15 cellular contexts compared by ENCODE assay signal in the genomic region with DNA sequence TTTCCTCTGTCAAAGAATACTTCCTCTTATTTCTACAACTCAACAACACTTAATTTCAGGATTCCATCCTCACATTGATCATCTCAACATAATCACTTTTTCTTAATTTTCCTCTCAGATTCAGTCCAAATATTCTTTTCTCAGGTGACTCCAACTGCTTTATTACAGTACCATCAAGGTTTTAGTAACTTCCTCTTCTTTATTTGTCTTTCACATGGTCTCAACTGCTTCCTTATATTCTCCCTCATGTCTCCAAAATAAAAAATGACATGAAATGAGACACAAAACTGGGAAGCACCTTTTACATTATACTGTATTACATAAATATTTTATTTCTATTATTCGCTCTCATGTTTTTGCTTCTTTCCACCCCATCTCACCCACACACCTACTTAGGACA.
DNase-seq lines count a peak whose midpoint lies in the region; ATAC-seq lines count a peak whose summit lies in the region.
"Had no signal": no experiment of that assay in that cellular context is flagged by ENCODE, and none has a peak within 500 bp of the region (broad histone marks: within the 10 kb centered on the region; RNA-seq: fewer than 3 reads in every experiment).

No MANE protein-coding gene starts in this region.

- DNase-seq in KBM-7 (peak; percentile 33), MV-4-11 (lab: John Stamatoyannopoulos, UW) (peak; percentile 24), NCI-H524 treated with DMSO at 0.1 percent for 48 hours (lab: John Stamatoyannopoulos, UW) (no peak), germinal center (ENCODE audit: low spot score) (no peak)
- DNase-seq in central memory CD8-positive, alpha-beta T cell (ENCODE audit: low spot score in 2 of 2): no peak
- DNase-seq in stimulated activated naive CD4-positive, alpha-beta T cell treated with Interleukin-2 at 50 U/mL for 16 hours (lab: John Stamatoyannopoulos, UW): no peak
- DNase-seq: CD4-positive, alpha-beta T cell; DMS79 treated with DMSO at 0.1 percent for 48 hours; H9; NCI-H1436 treated with DMSO at 0.1 percent for 48 hours; NCI-H2029 treated with DMSO at 0.1 percent for 48 hours; NCI-H774; SIG-M5 had no signal

- H3K27ac Mint-ChIP-seq in central memory CD8-positive, alpha-beta T cell (ENCODE audit: low read depth): peak overlapping the region; percentile 26
- H3K27ac Mint-ChIP-seq in stimulated activated memory B cell treated with anti-CD40 and anti-IgM and Interleukin-4, amounts not matched to agents 10 μg/mL and 1 μg/mL and 100 μg/mL, for 72 hours: peak overlapping the region; percentile 21
- H3K27ac Mint-ChIP-seq: B cell; CD4-positive, alpha-beta T cell had no signal

- peaks cover 7% of the 10 kb centered on the region for H3K36me3 Mint-ChIP-seq in central memory CD8-positive, alpha-beta T cell (ENCODE audit: insufficient read depth)
- H3K36me3 Mint-ChIP-seq in stimulated activated memory B cell treated with anti-CD40 and anti-IgM and Interleukin-4, amounts not matched to agents 10 μg/mL and 1 μg/mL and 100 μg/mL, for 72 hours: peaks cover 27% of the 10 kb centered on the region

- no peak overlapping the region for H3K4me3 Mint-ChIP-seq in central memory CD8-positive, alpha-beta T cell
- H3K4me3 Mint-ChIP-seq in stimulated activated memory B cell treated with anti-CD40 and anti-IgM and Interleukin-4, amounts not matched to agents 10 μg/mL and 1 μg/mL and 100 μg/mL, for 72 hours: no peak overlapping the region
- H3K4me3 Mint-ChIP-seq: B cell; CD4-positive, alpha-beta T cell; H9 had no signal

- H3K27me3 Mint-ChIP-seq in central memory CD8-positive, alpha-beta T cell: no peaks in the 10 kb centered on the region
- no peaks in the 10 kb centered on the region for H3K27me3 Mint-ChIP-seq in stimulated activated memory B cell treated with anti-CD40 and anti-IgM and Interleukin-4, amounts not matched to agents 10 μg/mL and 1 μg/mL and 100 μg/mL, for 72 hours
- H3K27me3 Mint-ChIP-seq: B cell; CD4-positive, alpha-beta T cell had no signal

- ATAC-seq in central memory CD8-positive, alpha-beta T cell (replicated peaks; ENCODE audit: extremely low read depth, poor library complexity, severe bottlenecking): no peak
- no peak for ATAC-seq in stimulated activated memory B cell treated with anti-CD40 and anti-IgM and Interleukin-4, amounts not matched to agents 10 μg/mL and 1 μg/mL and 100 μg/mL, for 72 hours

- H3K4me1 Mint-ChIP-seq in central memory CD8-positive, alpha-beta T cell: peaks cover 60% of the 10 kb centered on the region
- H3K4me1 Mint-ChIP-seq in stimulated activated memory B cell treated with anti-CD40 and anti-IgM and Interleukin-4, amounts not matched to agents 10 μg/mL and 1 μg/mL and 100 μg/mL, for 72 hours: peaks cover 69% of the 10 kb centered on the region

- in situ Hi-C loops in KBM-7 (cut with MboI; ENCODE audit: low pct_unique_long_range_greater_than_20kb, low sequenced_read_pairs): no loop called here

- no peaks in the 10 kb centered on the region for H3K9me3 Mint-ChIP-seq in central memory CD8-positive, alpha-beta T cell
- no peaks in the 10 kb centered on the region for H3K9me3 Mint-ChIP-seq in stimulated activated memory B cell treated with anti-CD40 and anti-IgM and Interleukin-4, amounts not matched to agents 10 μg/mL and 1 μg/mL and 100 μg/mL, for 72 hours
- H3K9me3 Mint-ChIP-seq: CD4-positive, alpha-beta T cell; H9 had no signal

Comparison
In these comparisons a context has a peak if more than half of its experiments do, and no peak if none do; other contexts are left out.
1. DNase-seq: peak in KBM-7 (single experiment) and MV-4-11 (single experiment); none in central memory CD8-positive, alpha-beta T cell (0 of 2), stimulated activated naive CD4-positive, alpha-beta T cell treated with Interleukin-2 at 50 U/mL for 16 hours (single experiment), NCI-H524 treated with DMSO at 0.1 percent for 48 hours (single experiment) and germinal center (single experiment).